ENCODE assay signal across 34 cellular contexts in genomic region chr19:7524523-7524922, GRCh38.
"Had no signal": no experiment of that assay in that cellular context is flagged by ENCODE, and none has a peak within 500 bp of the region (broad histone marks: within the 10 kb centered on the region; RNA-seq: fewer than 3 reads in every experiment).

No MANE protein-coding gene starts in this region.

- DNase-seq: activated B cell treated with CpG ODN at 0.5 μM for 24 hours; activated CD4-positive, alpha-beta memory T cell treated with anti-CD3 and anti-CD28 coated beads for 36 hours; activated CD4-positive, alpha-beta T cell treated with anti-CD3 and anti-CD28 coated beads for 4 hours; activated CD4-positive, alpha-beta T cell treated with anti-CD3 and anti-CD28 coated beads, Interleukin-2, amount 50 U/mL, for 1 hour; activated CD4-positive, CD25-positive, alpha-beta regulatory T cell treated with anti-CD3 and anti-CD28 coated beads, Interleukin-2, amount 50 U/mL, for 72 hours; activated CD8-positive, alpha-beta memory T cell treated with anti-CD3 and anti-CD28 coated beads, Interleukin-2, amount 50 U/mL, for 4 hours; activated gamma-delta T cell treated with Interleukin-2 at 50 U/mL for 16 hours; activated naive CD4-positive, alpha-beta T cell treated with anti-CD3 and anti-CD28 coated beads, Interleukin-2, amount 10 ng/mL, durations not matched to agents 7 days and 5 days; activated naive CD8-positive, alpha-beta T cell treated with anti-CD3 and anti-CD28 coated beads for 36 hours; activated T-cell treated with anti-CD3 and anti-CD28 coated beads for 4 hours; activated T-cell treated with anti-CD3 and anti-CD28 coated beads, Interleukin-2, amount 50 U/mL, for 4 hours; amniotic stem cell; aorta; MM.1S; MV-4-11; NCI-H1092; NCI-H1436 treated with DMSO at 0.1 percent for 48 hours; NCI-H1694 treated with DMSO at 0.1 percent for 48 hours; NCI-H2029; NCI-H345; NCI-H524 treated with DMSO at 0.1 percent for 48 hours; PC-3; SIG-M5; SW 1271; T-helper 1 cell; T-helper 2 cell; T-helper 9 cell had no signal

- H3K27me3 Mint-ChIP-seq: activated B cell treated with CpG ODN at 0.5 μM for 24 hours; activated CD4-positive, alpha-beta memory T cell treated with anti-CD3 and anti-CD28 coated beads for 36 hours; activated naive CD4-positive, alpha-beta T cell treated with anti-CD3 and anti-CD28 coated beads, Interleukin-2, amount 10 ng/mL, durations not matched to agents 7 days and 5 days; activated naive CD8-positive, alpha-beta T cell treated with anti-CD3 and anti-CD28 coated beads for 36 hours had no signal

- H3K27ac Mint-ChIP-seq: activated B cell treated with CpG ODN at 0.5 μM for 24 hours; activated CD4-positive, alpha-beta memory T cell treated with anti-CD3 and anti-CD28 coated beads for 36 hours; activated naive CD4-positive, alpha-beta T cell treated with anti-CD3 and anti-CD28 coated beads, Interleukin-2, amount 10 ng/mL, durations not matched to agents 7 days and 5 days; activated naive CD8-positive, alpha-beta T cell treated with anti-CD3 and anti-CD28 coated beads for 36 hours; activated T-helper 1 cell treated with anti-CD3 and anti-CD28 coated beads, Interleukin-12 subunit alpha, Interleukin-12 subunit beta, Interleukin-2, Interleukin-4 antibody, amounts not matched to agents 30 ng/mL and 10 ng/mL and 1 ng/mL, durations not matched to agents 14 hours and 24 hours and 36 hours had no signal

- H3K4me2 ChIP-seq: KMS-11 had no signal

- H3K4me3 Mint-ChIP-seq: activated B cell treated with CpG ODN at 0.5 μM for 24 hours; activated CD4-positive, alpha-beta memory T cell treated with anti-CD3 and anti-CD28 coated beads for 36 hours; activated naive CD4-positive, alpha-beta T cell treated with anti-CD3 and anti-CD28 coated beads, Interleukin-2, amount 10 ng/mL, durations not matched to agents 7 days and 5 days; activated naive CD8-positive, alpha-beta T cell treated with anti-CD3 and anti-CD28 coated beads for 36 hours; activated T-cell treated with anti-CD3 and anti-CD28 coated beads, Interleukin-2, amount 50 U/mL, for 4 hours had no signal

- H3K27ac ChIP-seq: KMS-11, RWPE1, VCaP had no signal

- H3K9me3 Mint-ChIP-seq: activated B cell treated with CpG ODN at 0.5 μM for 24 hours; activated CD4-positive, alpha-beta memory T cell treated with anti-CD3 and anti-CD28 coated beads for 36 hours; activated naive CD4-positive, alpha-beta T cell treated with anti-CD3 and anti-CD28 coated beads, Interleukin-2, amount 10 ng/mL, durations not matched to agents 7 days and 5 days; activated naive CD8-positive, alpha-beta T cell treated with anti-CD3 and anti-CD28 coated beads for 36 hours; activated T-cell treated with anti-CD3 and anti-CD28 coated beads, Interleukin-2, amount 50 U/mL, for 4 hours; activated T-helper 1 cell treated with anti-CD3 and anti-CD28 coated beads, Interleukin-12 subunit alpha, Interleukin-12 subunit beta, Interleukin-2, Interleukin-4 antibody, amounts not matched to agents 30 ng/mL and 10 ng/mL and 1 ng/mL, durations not matched to agents 14 hours and 24 hours and 36 hours had no signal

- H3K36me3 Mint-ChIP-seq: activated naive CD4-positive, alpha-beta T cell treated with anti-CD3 and anti-CD28 coated beads, Interleukin-2, amount 10 ng/mL, durations not matched to agents 7 days and 5 days had no signal

- ATAC-seq: activated T-cell treated with anti-CD3 and anti-CD28 coated beads, Interleukin-2, amount 50 U/mL, for 4 hours; PC-3; Right ventricle myocardium inferior; SK-N-SH treated with all-trans-retinoic acid at 6 μM for 48 hours had no signal

- H3K9ac ChIP-seq: KMS-11 had no signal

- FAIRE-seq: RCC 7860 had no signal
